9 cellular contexts compared by ENCODE assay signal in the genomic region with DNA sequence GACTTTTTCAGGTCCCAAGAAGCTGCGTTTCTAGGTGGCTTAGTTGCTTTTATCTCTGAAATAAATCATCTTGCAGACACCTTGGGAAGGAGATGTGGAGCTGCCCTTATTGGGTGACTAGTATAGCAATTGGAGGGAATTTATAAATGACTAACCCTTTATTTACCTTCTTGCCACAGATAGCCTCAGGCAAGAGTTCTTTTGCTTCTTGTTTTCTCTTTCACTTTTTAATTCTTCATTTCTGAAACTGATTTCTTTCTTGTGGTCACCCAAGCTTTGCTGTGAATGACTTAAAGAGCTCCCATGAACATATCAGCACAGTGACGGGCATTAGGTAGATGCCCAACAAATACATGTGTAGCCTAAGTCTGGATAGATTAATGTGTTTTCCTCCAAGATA.
DNase-seq lines count a peak whose midpoint lies in the region; ATAC-seq lines count a peak whose summit lies in the region.
"Had no signal": no experiment of that assay in that cellular context is flagged by ENCODE, and none has a peak within 500 bp of the region (broad histone marks: within the 10 kb centered on the region; RNA-seq: fewer than 3 reads in every experiment).

No MANE protein-coding gene starts in this region.

- no peaks in the 10 kb centered on the region for H3K4me1 ChIP-seq in effector memory CD4-positive, alpha-beta T cell (ENCODE audit: control insufficient read depth, insufficient read depth, low read length, poor library complexity, severe bottlenecking)

- DNase-seq in glomerular visceral epithelial cell (ENCODE audit: extremely low spot score) = peak; percentile 6
- DNase-seq in cerebellar cortex (ENCODE audit: low spot score) = no peak
- DNase-seq in UCSD-AML1 (lab: John Stamatoyannopoulos, UW; ENCODE audit: unreplicated experiment) = no peak
- no peak for DNase-seq in effector memory CD4-positive, alpha-beta T cell
- DNase-seq in germinal center (ENCODE audit: low spot score) = no peak
- DNase-seq: GDM1 had no signal

- no peak overlapping the region for H3K27ac ChIP-seq in effector memory CD4-positive, alpha-beta T cell (ENCODE audit: insufficient read depth, low read length, poor library complexity, severe bottlenecking)

- H3K4me3 ChIP-seq in effector memory CD4-positive, alpha-beta T cell (ENCODE audit: insufficient read depth, low read depth, low read length, poor library complexity, severe bottlenecking) = no peak overlapping the region

- H3K36me3 ChIP-seq in effector memory CD4-positive, alpha-beta T cell (ENCODE audit: control insufficient read depth, insufficient read depth, low read length) = no peaks in the 10 kb centered on the region

- no peaks in the 10 kb centered on the region for H3K27me3 ChIP-seq in effector memory CD4-positive, alpha-beta T cell (replicated peaks; ENCODE audit: control insufficient read depth, insufficient read depth, low read length, poor library complexity, severe bottlenecking)

- peak; percentile 97 for ATAC-seq in GM18907 (IDR thresholded peaks at IDR 0.05; ENCODE audit: unreplicated experiment)
- ATAC-seq in GM21825 (IDR thresholded peaks at IDR 0.05; ENCODE audit: unreplicated experiment) = peak; percentile 92
- peak; percentile 90 for ATAC-seq in HG03469 (IDR thresholded peaks at IDR 0.05; ENCODE audit: unreplicated experiment)

- H3K9me3 ChIP-seq in effector memory CD4-positive, alpha-beta T cell (ENCODE audit: control insufficient read depth, low read length) = no peaks in the 10 kb centered on the region
